In the genomic region with DNA sequence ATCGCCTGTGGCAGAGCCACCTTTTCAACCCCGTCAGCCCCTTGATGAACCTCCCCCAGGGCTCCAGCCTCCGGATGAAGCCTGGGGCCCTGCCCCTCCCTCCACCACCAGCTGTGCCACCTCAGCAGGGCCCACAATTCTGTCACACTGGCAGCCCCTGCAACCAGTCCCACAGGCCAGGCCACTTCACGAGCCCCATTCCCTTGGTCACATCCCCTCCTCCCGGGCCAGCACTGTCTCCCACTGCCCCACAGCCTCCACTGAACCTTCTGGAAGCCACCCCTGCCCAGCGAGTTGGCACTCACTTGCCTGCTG, we compare ENCODE assay signal across 26 cellular contexts. TPM values are rescaled to one million over a fixed set of nuclear protein-coding genes. Genes with fewer than 3 reads are reported as not detected.
"Had no signal": no experiment of that assay in that cellular context is flagged by ENCODE, and none has a peak within 500 bp of the region (broad histone marks: within the 10 kb centered on the region; RNA-seq: fewer than 3 reads in every experiment).

No MANE protein-coding gene starts in this region.

- H3K4me3 Mint-ChIP-seq: activated B cell treated with CpG ODN at 0.5 μM for 24 hours; activated CD4-positive, alpha-beta T cell treated with anti-CD3 and anti-CD28 coated beads for 36 hours; activated naive CD8-positive, alpha-beta T cell treated with anti-CD3 and anti-CD28 coated beads for 36 hours; memory B cell; neural crest cell had no signal

- H3K36me3 ChIP-seq: cardiac muscle cell, heart left ventricle had no signal

- H3K9me3 ChIP-seq: body of pancreas, heart left ventricle, testis had no signal

- H3K27me3 Mint-ChIP-seq: activated B cell treated with CpG ODN at 0.5 μM for 24 hours; activated CD4-positive, alpha-beta T cell treated with anti-CD3 and anti-CD28 coated beads for 36 hours; activated naive CD8-positive, alpha-beta T cell treated with anti-CD3 and anti-CD28 coated beads for 36 hours had no signal

- H3K36me3 Mint-ChIP-seq: activated naive CD8-positive, alpha-beta T cell treated with anti-CD3 and anti-CD28 coated beads for 36 hours; memory B cell had no signal

- H3K4me1 Mint-ChIP-seq: activated B cell treated with CpG ODN at 0.5 μM for 24 hours; activated CD4-positive, alpha-beta T cell treated with anti-CD3 and anti-CD28 coated beads for 36 hours had no signal

- H3K27ac ChIP-seq: body of pancreas, cardiac muscle cell, epithelial cell of prostate, heart left ventricle, testis had no signal

- H3K27ac Mint-ChIP-seq: activated B cell treated with CpG ODN at 0.5 μM for 24 hours; activated CD4-positive, alpha-beta T cell treated with anti-CD3 and anti-CD28 coated beads for 36 hours; activated naive CD8-positive, alpha-beta T cell treated with anti-CD3 and anti-CD28 coated beads for 36 hours; memory B cell had no signal

- H3K4me3 ChIP-seq: body of pancreas, cardiac muscle cell, heart left ventricle, testis had no signal

- DNase-seq: activated B cell treated with CpG ODN at 0.5 μM for 24 hours; activated CD4-positive, alpha-beta T cell treated with anti-CD3 and anti-CD28 coated beads for 36 hours; activated CD4-positive, alpha-beta T cell treated with anti-CD3 and anti-CD28 coated beads, Interleukin-2, amount 50 U/mL, for 4 hours; activated CD8-positive, alpha-beta memory T cell treated with anti-CD3 and anti-CD28 coated beads for 24 hours; activated CD8-positive, alpha-beta memory T cell treated with anti-CD3 and anti-CD28 coated beads, Interleukin-2, amount 50 U/mL, for 4 hours; activated naive CD4-positive, alpha-beta T cell treated with Interleukin-2 at 50 U/mL for 16 hours; activated naive CD8-positive, alpha-beta T cell treated with anti-CD3 and anti-CD28 coated beads for 36 hours; activated T-cell treated with anti-CD3 and anti-CD28 coated beads, Interleukin-2, amount 50 U/mL, for 48 hours; amygdala; body of pancreas; cortex of kidney; heart left ventricle; islet precursor cell; left cardiac atrium; posterior cingulate gyrus; stimulated activated CD4-positive, alpha-beta T cell treated with anti-CD3 and anti-CD28 coated beads, Interleukin-2, amount 100 ng/mL, for 48 hours; stimulated activated CD8-positive, alpha-beta memory T cell treated with anti-CD3 and anti-CD28 coated beads, Interleukin-4, amount 100 ng/mL, for 48 hours; stimulated activated naive CD4-positive, alpha-beta T cell; T-helper 1 cell; T-helper 9 cell; testis had no signal

- H3K4me1 ChIP-seq: body of pancreas had no signal

- ATAC-seq: activated CD4-positive, alpha-beta T cell treated with anti-CD3 and anti-CD28 coated beads for 36 hours; body of pancreas; heart left ventricle; left cardiac atrium; sciatic nerve had no signal

- H3K27me3 ChIP-seq: body of pancreas, heart left ventricle, testis had no signal

- H3K9me3 Mint-ChIP-seq: activated B cell treated with CpG ODN at 0.5 μM for 24 hours; activated naive CD8-positive, alpha-beta T cell treated with anti-CD3 and anti-CD28 coated beads for 36 hours; memory B cell; neural crest cell had no signal

RNA-seq across cellular contexts. Expression of gene OSBPL5, which starts 19.9 kb away (rescaled TPM):
- total RNA-seq: activated B cell treated with CpG ODN at 0.5 μM for 24 hours had no signal
